Comparison of ENCODE assay signal across 3 cellular contexts in genomic region chr19:4562085-4562484, GRCh38. TPM values are rescaled to one million over a fixed set of nuclear protein-coding genes. Genes with fewer than 3 reads are reported as not detected.
"Had no signal": no experiment of that assay in that cellular context is flagged by ENCODE, and none has a peak within 500 bp of the region (broad histone marks: within the 10 kb centered on the region; RNA-seq: fewer than 3 reads in every experiment).

No MANE protein-coding gene starts in this region.

RNA-seq across cellular contexts. Expression of gene LRG1, which starts 22.2 kb away (rescaled TPM):
- total RNA-seq: osteocyte had no signal

RNA-seq across cellular contexts. Expression of gene PLIN5, which starts 27.1 kb away (rescaled TPM):
- total RNA-seq: astrocyte, myocyte, osteocyte had no signal

RNA-seq across cellular contexts. Expression of gene PLIN4, which starts 43.8 kb away (rescaled TPM):
- total RNA-seq: osteocyte had no signal
